ENCODE assay signal across 18 cellular contexts in genomic region chr12:32397703-32398102, GRCh38. TPM values are rescaled to one million over a fixed set of nuclear protein-coding genes. Genes with fewer than 3 reads are reported as not detected.
DNase-seq lines count a peak whose midpoint lies in the region; ATAC-seq and TF ChIP-seq lines count a peak whose summit lies in the region.
"Had no signal": no experiment of that assay in that cellular context is flagged by ENCODE, and none has a peak within 500 bp of the region (broad histone marks: within the 10 kb centered on the region; RNA-seq: fewer than 3 reads in every experiment).

No MANE protein-coding gene starts in this region.

- H3K4me1 ChIP-seq in neural progenitor cell = peaks cover 8% of the 10 kb centered on the region

- H3K4me3 Mint-ChIP-seq in activated B cell treated with CpG ODN at 0.5 μM for 24 hours (peak overlapping the region; percentile 11), neural progenitor cell (peak overlapping the region; percentile 74)

- H3F3A ChIP-seq in neural progenitor cell (ENCODE audit: low read depth) = peaks cover 39% of the 10 kb centered on the region

- no peak overlapping the region for H3K4me3 ChIP-seq in neural progenitor cell
- H3K4me3 ChIP-seq in coronary artery = no peak overlapping the region
- H3K4me3 ChIP-seq: colonic mucosa, GM12878, psoas muscle, tibial artery had no signal

- H3K79me2 ChIP-seq in neural progenitor cell (ENCODE audit: low read depth) = peaks cover 27% of the 10 kb centered on the region

- POLR2A ChIA-PET in activated B cell treated with CpG ODN at 0.5 μM for 24 hours (lab: Charles Lee) = interaction anchor here (0.6 kb wide), 1 partner anchor 9 kb away, joined by 3 read pairs; no protein-coding TSS in a partner anchor

- no peak overlapping the region for H3K9ac ChIP-seq in neural progenitor cell

- H3K27me3 ChIP-seq in neural progenitor cell = peaks cover 11% of the 10 kb centered on the region
- H3K27me3 ChIP-seq: colonic mucosa, foreskin keratinocyte, tibial artery had no signal

- no peak overlapping the region for H3K27ac Mint-ChIP-seq in activated B cell treated with CpG ODN at 0.5 μM for 24 hours
- H3K27ac Mint-ChIP-seq in neural progenitor cell = no peak overlapping the region

- intact Hi-C loops in activated B cell treated with CpG ODN at 0.5 μM for 24 hours (cut with micrococcal nuclease) = no loop called here

- H3K36me3 ChIP-seq in neural progenitor cell = no peaks in the 10 kb centered on the region
- H3K36me3 ChIP-seq: colonic mucosa, tibial artery had no signal

- in situ Hi-C loops in GM13977 (cut with MboI; ENCODE audit: low pct_unique_long_range_greater_than_20kb, low sequenced_read_pairs, unreplicated experiment) = no loop called here

- DNase-seq in DMS53 (lab: John Stamatoyannopoulos, UW) = peak; percentile 31
- DNase-seq in DMS53 treated with DMSO at 0.1 percent for 48 hours (lab: John Stamatoyannopoulos, UW; ENCODE audit: unreplicated experiment) = no peak
- peak; percentile 51 for DNase-seq in NCI-H1092 treated with DMSO at 0.1 percent for 48 hours (lab: John Stamatoyannopoulos, UW)
- DNase-seq in activated B cell treated with CpG ODN at 0.5 μM for 24 hours = no peak
- DNase-seq in neural progenitor cell (ENCODE audit: low spot score) = no peak
- no peak for DNase-seq in coronary artery (ENCODE audit: low spot score)
- DNase-seq in GM13977 (ENCODE audit: low spot score) = no peak
- DNase-seq: 8988T; activated CD4-positive, CD25-positive, alpha-beta regulatory T cell treated with anti-CD3 and anti-CD28 coated beads, Interleukin-2, amount 50 U/mL, for 72 hours; colonic mucosa; foreskin keratinocyte; NCI-H446; psoas muscle; SIG-M5; T-helper 2 cell; tibial artery had no signal

- TF ChIP-seq CTCF in activated B cell treated with CpG ODN at 0.5 μM for 24 hours (IDR thresholded peaks at IDR 0.05) = no peak
- no peak for TF ChIP-seq CTCF in neural progenitor cell (IDR thresholded peaks at IDR 0.05)
- no peak for TF ChIP-seq CTCF in coronary artery (IDR thresholded peaks at IDR 0.05)
- TF ChIP-seq CTCF in GM13977 (IDR thresholded peaks at IDR 0.05; ENCODE audit: extremely low read depth, insufficient read depth, missing control alignments) = no peak

- H3K9me3 ChIP-seq in neural progenitor cell (ENCODE audit: low read depth) = no peaks in the 10 kb centered on the region
- H3K9me3 ChIP-seq: colonic mucosa, psoas muscle, tibial artery had no signal

- H4K20me1 ChIP-seq in neural progenitor cell (ENCODE audit: low read depth) = no peaks in the 10 kb centered on the region

- no peak overlapping the region for H3K4me2 ChIP-seq in neural progenitor cell

- CTCF ChIA-PET in activated B cell treated with CpG ODN at 0.5 μM for 24 hours (lab: Charles Lee) = interaction anchor here (1.1 kb wide), 1 partner anchor 59 kb away, joined by 4 read pairs; no protein-coding TSS in a partner anchor

- no peak for ATAC-seq in activated B cell treated with CpG ODN at 0.5 μM for 24 hours (ENCODE audit: low read depth)
- no peak for ATAC-seq in HG02884 (IDR thresholded peaks at IDR 0.05; ENCODE audit: unreplicated experiment)
- ATAC-seq: foreskin keratinocyte, GM12878, psoas muscle had no signal

- H3K36me3 Mint-ChIP-seq in activated B cell treated with CpG ODN at 0.5 μM for 24 hours (ENCODE audit: low read depth) (peaks cover 2% of the 10 kb centered on the region), neural progenitor cell (no peaks in the 10 kb centered on the region)

- no peak overlapping the region for H2AFZ ChIP-seq in neural progenitor cell (replicated peaks)

- H3K9me3 Mint-ChIP-seq in activated B cell treated with CpG ODN at 0.5 μM for 24 hours (no peaks in the 10 kb centered on the region), neural progenitor cell (no peaks in the 10 kb centered on the region)

- peaks cover 10% of the 10 kb centered on the region for H3K27me3 Mint-ChIP-seq in activated B cell treated with CpG ODN at 0.5 μM for 24 hours
- peaks cover 23% of the 10 kb centered on the region for H3K27me3 Mint-ChIP-seq in neural progenitor cell (ENCODE audit: insufficient read depth, low read depth)

- peaks cover 11% of the 10 kb centered on the region for H3K4me1 Mint-ChIP-seq in activated B cell treated with CpG ODN at 0.5 μM for 24 hours
- peaks cover 13% of the 10 kb centered on the region for H3K4me1 Mint-ChIP-seq in neural progenitor cell

- H3K27ac ChIP-seq in neural progenitor cell (no peak overlapping the region), coronary artery (no peak overlapping the region)
- H3K27ac ChIP-seq: foreskin keratinocyte, psoas muscle had no signal

RNA-seq across cellular contexts. Expression of gene FGD4, which starts 1.7 kb away (rescaled TPM):
- total RNA-seq in activated B cell treated with CpG ODN at 0.5 μM for 24 hours (1.8 and 1.9 TPM in 2 replicates), neural progenitor cell (ENCODE audit: low replicate concordance) (29.6 and 41.4 TPM in 2 replicates)

Comparison
In these comparisons a context has a peak if more than half of its experiments do, and no peak if none do; other contexts are left out.
1. DNase-seq: peak in DMS53 (single experiment) and NCI-H1092 treated with DMSO at 0.1 percent for 48 hours (single experiment); none in DMS53 treated with DMSO at 0.1 percent for 48 hours (single experiment), activated B cell treated with CpG ODN at 0.5 μM for 24 hours (single experiment), neural progenitor cell (single experiment), coronary artery (single experiment) and GM13977 (single experiment).
2. RNA of gene FGD4, which starts 1.7 kb away (total RNA-seq): 29.6 to 41.4 TPM in neural progenitor cell; 1.8 to 1.9 TPM in activated B cell treated with CpG ODN at 0.5 μM for 24 hours; every median in the first group is over 10 times any median in the second.